Comparison of ENCODE assay signal across 8 cellular contexts in the genomic region with DNA sequence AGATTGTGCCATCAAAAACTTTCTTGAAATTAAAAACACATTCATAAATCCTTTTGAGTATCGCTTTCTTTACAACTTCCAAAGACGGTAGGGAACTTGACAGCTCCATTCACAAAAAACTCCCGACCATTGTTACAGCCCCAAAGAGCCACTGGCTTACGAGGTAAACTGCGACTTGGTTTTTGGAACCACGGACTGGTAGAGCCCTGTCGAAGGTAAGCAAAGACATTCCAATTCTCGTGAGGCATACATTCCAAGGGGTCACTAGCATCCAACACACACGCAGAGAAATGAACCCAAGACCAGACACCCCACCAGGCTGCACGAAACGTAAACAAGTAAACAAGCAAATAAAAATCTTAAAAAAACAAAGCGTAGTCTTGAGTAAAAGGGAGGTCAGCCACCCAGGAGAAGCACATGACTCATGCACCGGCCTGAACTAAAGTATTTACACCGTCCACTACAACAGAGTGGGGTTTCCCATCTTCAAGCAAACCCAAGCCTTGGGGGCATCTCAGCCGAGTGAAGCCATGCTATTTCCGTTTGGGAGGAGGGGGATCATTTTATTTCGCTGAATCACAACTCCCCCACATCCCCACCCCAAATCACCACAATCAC. TPM values are rescaled to one million over a fixed set of nuclear protein-coding genes. Genes with fewer than 3 reads are reported as not detected.
DNase-seq lines count a peak whose midpoint lies in the region; ATAC-seq and TF ChIP-seq lines count a peak whose summit lies in the region.

No MANE protein-coding gene starts in this region.

- peak overlapping the region; percentile 81 for H3K4me3 ChIP-seq in GM23248
- peak overlapping the region; percentile 90 to 92 for H3K4me3 ChIP-seq in prostate gland

- ATAC-seq in foreskin keratinocyte = peak; percentile 59

- 0 to 5% methylated on average over 17 of the region's 17 CpGs for WGBS in GM23248 (ENCODE audit: low coverage in 1 of 2, low lambda C conversion rate in 2 of 2, missing lambda C conversion rate in 2 of 2), 2 experiments
- 4% methylated on average over 17 of the region's 17 CpGs for WGBS in prostate gland

- peaks cover 91% of the 10 kb centered on the region for H3K79me2 ChIP-seq in GM23248 (ENCODE audit: insufficient read depth)

- H3K9me3 Mint-ChIP-seq in activated CD4-positive, alpha-beta memory T cell treated with anti-CD3 and anti-CD28 coated beads for 36 hours = no peaks in the 10 kb centered on the region

- H3K27me3 ChIP-seq in GM23248 (replicated peaks; ENCODE audit: insufficient read depth) = no peaks in the 10 kb centered on the region
- no peaks in the 10 kb centered on the region for H3K27me3 ChIP-seq in foreskin keratinocyte
- H3K27me3 ChIP-seq in prostate gland (replicated peaks; ENCODE audit: insufficient read depth) = no peaks in the 10 kb centered on the region

- no peaks in the 10 kb centered on the region for H3K9me3 ChIP-seq in GM23248 (ENCODE audit: low read depth)
- no peaks in the 10 kb centered on the region for H3K9me3 ChIP-seq in prostate gland

- CTCF ChIA-PET in activated CD4-positive, alpha-beta memory T cell treated with anti-CD3 and anti-CD28 coated beads for 36 hours (lab: Charles Lee) = interaction anchor here (1.0 kb wide), 1 partner anchor 48 kb away, joined by 3 read pairs; no protein-coding TSS in a partner anchor

- TF ChIP-seq CTCF in 22Rv1 (IDR thresholded peaks at IDR 0.05) (no peak), foreskin keratinocyte (conservative IDR thresholded peaks at IDR 0.05) (no peak), prostate gland (IDR thresholded peaks at IDR 0.05) (no peak)

- H3K9me2 ChIP-seq in GM23248 (ENCODE audit: insufficient read depth) = no peaks in the 10 kb centered on the region

- H3K9ac ChIP-seq in GM23248 = peak overlapping the region; percentile 97

- H3K36me3 ChIP-seq in GM23248 (ENCODE audit: low read depth) (no peaks in the 10 kb centered on the region), prostate gland (no peaks in the 10 kb centered on the region)

- H3K27ac ChIP-seq in 22Rv1 (peak overlapping the region; percentile 92), GM23248 (peak overlapping the region; percentile 88), foreskin keratinocyte (peak overlapping the region; percentile 90), prostate gland (peak overlapping the region; percentile 85 to 95)

- in situ Hi-C loops in GM23248 (cut with MboI) = no loop called here

- H3K27me3 Mint-ChIP-seq in activated CD4-positive, alpha-beta memory T cell treated with anti-CD3 and anti-CD28 coated beads for 36 hours = no peaks in the 10 kb centered on the region

- intact Hi-C loops in activated CD4-positive, alpha-beta memory T cell treated with anti-CD3 and anti-CD28 coated beads for 36 hours (cut with micrococcal nuclease) = loop anchor here (2.0 kb wide), 1 partner anchor 48 kb away; no protein-coding TSS in a partner anchor
- intact Hi-C loops in prostate gland (cut with DNase I) = loop anchor here (1.0 to 5.0 kb wide), 3 partner anchors 67 to 86 kb away; a partner anchor contains a TSS

- peaks cover 58% of the 10 kb centered on the region for H3K4me1 Mint-ChIP-seq in activated CD4-positive, alpha-beta memory T cell treated with anti-CD3 and anti-CD28 coated beads for 36 hours (ENCODE audit: low read depth)

- POLR2A ChIA-PET in activated CD4-positive, alpha-beta memory T cell treated with anti-CD3 and anti-CD28 coated beads for 36 hours (lab: Charles Lee) = interaction anchor here (1.4 to 4.9 kb wide), 2 partner anchors 14 to 48 kb away, joined by 5 to 20 read pairs; a partner anchor contains a TSS

- no peak for TF ChIP-seq POLR2A in prostate gland (IDR thresholded peaks at IDR 0.05)

- DNase-seq in GM23248 (peak; percentile 92), foreskin keratinocyte (peak; percentile 47 to 68), prostate gland (ENCODE audit: low spot score) (no peak), DMS 273 treated with DMSO at 0.1 percent for 48 hours (lab: John Stamatoyannopoulos, UW) (no peak), MV-4-11 (lab: John Stamatoyannopoulos, UW) (no peak)
- no peak for DNase-seq in activated CD4-positive, alpha-beta memory T cell treated with anti-CD3 and anti-CD28 coated beads for 36 hours
- DNase-seq in activated effector memory CD4-positive, alpha-beta T cell treated with anti-CD3 and anti-CD28 coated beads, Interleukin-2, amount 50 U/mL, for 16 hours = no peak

- peak overlapping the region; percentile 94 for H3K27ac Mint-ChIP-seq in activated CD4-positive, alpha-beta memory T cell treated with anti-CD3 and anti-CD28 coated beads for 36 hours

- H3F3A ChIP-seq in GM23248 (ENCODE audit: insufficient read depth) = peaks cover 31% of the 10 kb centered on the region

- H3K4me1 ChIP-seq in GM23248 (ENCODE audit: insufficient read depth) (peaks cover 32% of the 10 kb centered on the region), foreskin keratinocyte (peaks cover 16% of the 10 kb centered on the region), prostate gland (replicated peaks) (peaks cover 9% of the 10 kb centered on the region)

- H3K36me3 Mint-ChIP-seq in activated CD4-positive, alpha-beta memory T cell treated with anti-CD3 and anti-CD28 coated beads for 36 hours = peaks cover 16% of the 10 kb centered on the region

- H3K4me3 Mint-ChIP-seq in activated CD4-positive, alpha-beta memory T cell treated with anti-CD3 and anti-CD28 coated beads for 36 hours = peak overlapping the region; percentile 97

- peak overlapping the region; percentile 99 for H3K4me2 ChIP-seq in GM23248 (ENCODE audit: unreplicated experiment)

- no peak overlapping the region for H2AFZ ChIP-seq in GM23248

- H4K20me1 ChIP-seq in GM23248 (ENCODE audit: insufficient read depth) = peaks cover 37% of the 10 kb centered on the region

RNA-seq across cellular contexts. Expression of a gene that starts 1.4 kb away (rescaled TPM):
- 9.0 and 20.2 TPM in 2 replicates for total RNA-seq in GM23248 (2014; rRNA removed; shearing (Covaris generic))
- polyA plus RNA-seq in GM23248 (2016; fragmentation: Nextera tagmentation; extraction: Ambion mirVana) = 17.5 and 18.6 TPM in 2 replicates
- 100 to 1,000 TPM in 1 of 2 experiments, 10 to 100 TPM in 1; 94.5 to 103 TPM for total RNA-seq in activated CD4-positive, alpha-beta memory T cell treated with anti-CD3 and anti-CD28 coated beads for 36 hours
- 27.3 and 27.8 TPM in 2 replicates for total RNA-seq in foreskin keratinocyte
- 11.5 and 13.5 TPM in 2 replicates for polyA plus RNA-seq in foreskin keratinocyte
- 10 to 100 TPM; 45.6 to 76.0 TPM for total RNA-seq in prostate gland

RNA-seq across cellular contexts. Expression of a gene that starts 48.7 kb away (rescaled TPM):
- total RNA-seq in GM23248 (2014; rRNA removed; shearing (Covaris generic)) = 13.4 and 19.7 TPM in 2 replicates
- polyA plus RNA-seq in GM23248 (2016; fragmentation: Nextera tagmentation; extraction: Ambion mirVana) = 14.6 and 14.8 TPM in 2 replicates
- total RNA-seq in activated CD4-positive, alpha-beta memory T cell treated with anti-CD3 and anti-CD28 coated beads for 36 hours = 10 to 100 TPM; 31.5 to 37.2 TPM
- total RNA-seq in foreskin keratinocyte = 20.8 and 23.4 TPM in 2 replicates
- 11.2 and 11.9 TPM in 2 replicates for polyA plus RNA-seq in foreskin keratinocyte
- total RNA-seq in prostate gland = 10 to 100 TPM; 30.3 to 34.2 TPM

Comparison
In these comparisons a context has a peak if more than half of its experiments do, and no peak if none do; other contexts are left out.
1. DNase-seq: peak in GM23248 (single experiment) and foreskin keratinocyte (2 of 2); none in activated CD4-positive, alpha-beta memory T cell treated with anti-CD3 and anti-CD28 coated beads for 36 hours (single experiment), prostate gland (single experiment), activated effector memory CD4-positive, alpha-beta T cell treated with anti-CD3 and anti-CD28 coated beads, Interleukin-2, amount 50 U/mL, for 16 hours (single experiment), DMS 273 treated with DMSO at 0.1 percent for 48 hours (single experiment) and MV-4-11 (single experiment).
2. Peak in every context shown above with its lines, with median percentiles within 50 percentile points of each other: H3K27ac ChIP-seq.